Comparison of ENCODE assay signal across 10 cellular contexts in genomic region chr11:124643605-124644425, GRCh38. TPM values are rescaled to one million over a fixed set of nuclear protein-coding genes. Genes with fewer than 3 reads are reported as not detected.
DNase-seq lines count a peak whose midpoint lies in the region; ATAC-seq, FAIRE-seq and TF ChIP-seq lines count a peak whose summit lies in the region.
"Had no signal": no experiment of that assay in that cellular context is flagged by ENCODE, and none has a peak within 500 bp of the region (broad histone marks: within the 10 kb centered on the region; RNA-seq: fewer than 3 reads in every experiment).

No MANE protein-coding gene starts in this region.

- H4K20me1 ChIP-seq in endothelial cell of umbilical vein (replicated peaks; ENCODE audit: control insufficient read depth, extremely low read depth, insufficient read depth, low read length) = no peaks in the 10 kb centered on the region

- H3K4me1 ChIP-seq in endothelial cell of umbilical vein (ENCODE audit: control insufficient read depth, extremely low read depth, insufficient read depth, low read length) (peaks cover 18% of the 10 kb centered on the region), gastrocnemius medialis (no peaks in the 10 kb centered on the region), body of pancreas (peaks cover 7% of the 10 kb centered on the region)

- in situ Hi-C loops in gastrocnemius medialis (cut with MboI; ENCODE audit: low sequenced_read_pairs in 4 of 4) = no loop called here

- ATAC-seq in gastrocnemius medialis (peak; percentile 11 to 23), body of pancreas (no peak)

- H3K9me1 ChIP-seq in endothelial cell of umbilical vein (replicated peaks; ENCODE audit: control insufficient read depth, extremely low read depth, insufficient read depth, low read length) = no peaks in the 10 kb centered on the region

- TF ChIP-seq POLR2A in endothelial cell of umbilical vein (IDR thresholded peaks at IDR 0.05; ENCODE audit: low read depth, low read length) (no peak), gastrocnemius medialis (IDR thresholded peaks at IDR 0.05) (no peak), body of pancreas (IDR thresholded peaks at IDR 0.05) (no peak)

- H3K27ac Mint-ChIP-seq in activated CD4-positive, alpha-beta T cell treated with anti-CD3 and anti-CD28 coated beads, Interleukin-2, amount 10 ng/mL, durations not matched to agents 7 days and 5 days = no peak overlapping the region
- H3K27ac Mint-ChIP-seq: activated CD4-positive, alpha-beta memory T cell treated with anti-CD3 and anti-CD28 coated beads for 36 hours; stimulated activated naive CD8-positive, alpha-beta T cell treated with anti-CD3 and anti-CD28 coated beads, Interleukin-15, Interleukin-2, amounts not matched to agents 100 ng/mL and 50 ng/mL, for 24 hours had no signal

- no peak for TF ChIP-seq CTCF in endothelial cell of umbilical vein (IDR thresholded peaks at IDR 0.05; ENCODE audit: extremely low read depth in 1 of 2, insufficient read depth in 1 of 2, low read depth in 1 of 2, low read length in 2 of 2)
- TF ChIP-seq CTCF in gastrocnemius medialis (IDR thresholded peaks at IDR 0.05 in 4 of 5, conservative IDR thresholded peaks at IDR 0.05 in 1 of 5) = no peak
- TF ChIP-seq CTCF in body of pancreas (IDR thresholded peaks at IDR 0.05) = no peak

- H3K4me2 ChIP-seq in endothelial cell of umbilical vein (ENCODE audit: insufficient read depth, low read length) = peak overlapping the region; percentile 78

- peaks cover 4% of the 10 kb centered on the region for H3K36me3 Mint-ChIP-seq in activated CD4-positive, alpha-beta T cell treated with anti-CD3 and anti-CD28 coated beads, Interleukin-2, amount 10 ng/mL, durations not matched to agents 7 days and 5 days (ENCODE audit: low read depth)

- H3K9me3 ChIP-seq in endothelial cell of umbilical vein (replicated peaks; ENCODE audit: control insufficient read depth, insufficient read depth, low read length) (no peaks in the 10 kb centered on the region), gastrocnemius medialis (no peaks in the 10 kb centered on the region), body of pancreas (no peaks in the 10 kb centered on the region)

- POLR2A ChIA-PET in endothelial cell of umbilical vein (lab: Charles Lee) (interaction anchor here (0.6 to 1.1 kb wide), 3 partner anchors 234 to 702 kb away, joined by 3 to 4 read pairs (median 3); no protein-coding TSS in a partner anchor), HEK293T (lab: Yijun Ruan, JAX) (interaction anchor here (1.0 kb wide), 2 partner anchors 13 to 310 kb away, joined by 3 read pairs; partner anchors contain the start of gene CCDC15)
- POLR2A ChIA-PET in activated CD4-positive, alpha-beta T cell treated with anti-CD3 and anti-CD28 coated beads, Interleukin-2, amount 10 ng/mL, durations not matched to agents 7 days and 5 days (lab: Charles Lee) = no interaction called here

- H3K27me3 Mint-ChIP-seq in activated CD4-positive, alpha-beta T cell treated with anti-CD3 and anti-CD28 coated beads, Interleukin-2, amount 10 ng/mL, durations not matched to agents 7 days and 5 days = no peaks in the 10 kb centered on the region
- H3K27me3 Mint-ChIP-seq: activated CD4-positive, alpha-beta memory T cell treated with anti-CD3 and anti-CD28 coated beads for 36 hours; stimulated activated naive CD8-positive, alpha-beta T cell treated with anti-CD3 and anti-CD28 coated beads, Interleukin-15, Interleukin-2, amounts not matched to agents 100 ng/mL and 50 ng/mL, for 24 hours had no signal

- WGBS in body of pancreas, 2 donors = 22 to 27% methylated on average over 3 of the region's 3 CpGs

- dilution Hi-C loops in endothelial cell of umbilical vein (cut with MboI; ENCODE audit: extremely low pct_ligation_motif_present, low sequenced_read_pairs) = no loop called here

- peak overlapping the region; percentile 28 for H3K9ac ChIP-seq in endothelial cell of umbilical vein (replicated peaks; ENCODE audit: extremely low read depth, insufficient read depth, low read length)

- H3K4me1 Mint-ChIP-seq in activated CD4-positive, alpha-beta T cell treated with anti-CD3 and anti-CD28 coated beads, Interleukin-2, amount 10 ng/mL, durations not matched to agents 7 days and 5 days = no peaks in the 10 kb centered on the region

- no peak overlapping the region for H3K4me3 Mint-ChIP-seq in activated CD4-positive, alpha-beta T cell treated with anti-CD3 and anti-CD28 coated beads, Interleukin-2, amount 10 ng/mL, durations not matched to agents 7 days and 5 days
- H3K4me3 Mint-ChIP-seq: activated CD4-positive, alpha-beta memory T cell treated with anti-CD3 and anti-CD28 coated beads for 36 hours; stimulated activated naive CD8-positive, alpha-beta T cell treated with anti-CD3 and anti-CD28 coated beads, Interleukin-15, Interleukin-2, amounts not matched to agents 100 ng/mL and 50 ng/mL, for 24 hours had no signal

- no peak overlapping the region for H3K4me3 ChIP-seq in endothelial cell of umbilical vein (replicated peaks in 1 of 3; ENCODE audit: insufficient read depth in 1 of 3, low read depth in 1 of 3, low read length in 3 of 3)
- no peak overlapping the region for H3K4me3 ChIP-seq in gastrocnemius medialis
- no peak overlapping the region for H3K4me3 ChIP-seq in body of pancreas

- H3K36me3 ChIP-seq in endothelial cell of umbilical vein (ENCODE audit: control insufficient read depth in 2 of 2, extremely low read depth in 1 of 2, insufficient read depth in 2 of 2, low read length in 2 of 2) = no peaks in the 10 kb centered on the region
- H3K36me3 ChIP-seq in gastrocnemius medialis = peaks cover 0 to 12% of the 10 kb centered on the region in 2 donors
- H3K36me3 ChIP-seq in body of pancreas (replicated peaks in 1 of 2; ENCODE audit: insufficient read depth in 1 of 2, low read depth in 2 of 2) = no peaks in the 10 kb centered on the region

- H3K27me3 ChIP-seq in endothelial cell of umbilical vein (ENCODE audit: control insufficient read depth in 2 of 2, insufficient read depth in 2 of 2, low read length in 2 of 2) (no peaks in the 10 kb centered on the region), gastrocnemius medialis (no peaks in the 10 kb centered on the region), body of pancreas (no peaks in the 10 kb centered on the region)

- intact Hi-C loops in endothelial cell of umbilical vein (cut with micrococcal nuclease) (loop anchor here (1.0 to 2.0 kb wide), 6 partner anchors 25 to 229 kb away; no protein-coding TSS in a partner anchor), gastrocnemius medialis (cut with DNase I; ENCODE audit: low total_unique reads) (no loop called here), body of pancreas (cut with DNase I) (loop anchor here (10.0 kb wide), 1 partner anchor 761 kb away; no protein-coding TSS in a partner anchor)

- no TSS peak for BruUV-seq in endothelial cell of umbilical vein (replicated peaks; lab: Mats Ljungman, UMichigan)

- no peaks in the 10 kb centered on the region for H3K79me2 ChIP-seq in endothelial cell of umbilical vein (ENCODE audit: control insufficient read depth, insufficient read depth, low read length)

- H3K27ac ChIP-seq in endothelial cell of umbilical vein (ENCODE audit: insufficient read depth, low read depth, low read length) = peak overlapping the region; percentile 39
- no peak overlapping the region for H3K27ac ChIP-seq in gastrocnemius medialis
- no peak overlapping the region for H3K27ac ChIP-seq in body of pancreas

- peak overlapping the region; percentile 66 for H2AFZ ChIP-seq in endothelial cell of umbilical vein (ENCODE audit: low read depth, low read length)

- DNase-seq in GDM1 (lab: John Stamatoyannopoulos, UW) (peak; percentile 14), NCI-H226 (peak; percentile 90), endothelial cell of umbilical vein (ENCODE audit: low read depth, low spot score) (peak; percentile 85), gastrocnemius medialis (no peak), HEK293T (ENCODE audit: extremely low spot score) (no peak), NCI-H187 treated with DMSO at 0.1 percent for 48 hours (lab: John Stamatoyannopoulos, UW) (no peak), body of pancreas (no peak)
- DNase-seq in activated CD4-positive, alpha-beta T cell treated with anti-CD3 and anti-CD28 coated beads, Interleukin-2, amount 10 ng/mL, durations not matched to agents 7 days and 5 days = no peak

- CTCF ChIA-PET in endothelial cell of umbilical vein (lab: Charles Lee) (interaction anchor here (1.0 to 6.5 kb wide), 27 partner anchors 11 to 242 kb away, joined by 3 to 86 read pairs (median 7); partner anchors contain the start of genes ESAM, MSANTD2, NRGN and ROBO3), HEK293T (lab: Yijun Ruan, JAX) (interaction anchor here (0.6 to 1.9 kb wide), 7 partner anchors 11 to 222 kb away, joined by 3 to 7 read pairs (median 4); no protein-coding TSS in a partner anchor)
- CTCF ChIA-PET in activated CD4-positive, alpha-beta T cell treated with anti-CD3 and anti-CD28 coated beads, Interleukin-2, amount 10 ng/mL, durations not matched to agents 7 days and 5 days (lab: Charles Lee) = interaction anchor here (0.9 to 2.4 kb wide), 5 partner anchors 14 to 202 kb away, joined by 3 to 11 read pairs (median 3); no protein-coding TSS in a partner anchor

- no peaks in the 10 kb centered on the region for H3K9me3 Mint-ChIP-seq in activated CD4-positive, alpha-beta T cell treated with anti-CD3 and anti-CD28 coated beads, Interleukin-2, amount 10 ng/mL, durations not matched to agents 7 days and 5 days
- H3K9me3 Mint-ChIP-seq: activated CD4-positive, alpha-beta memory T cell treated with anti-CD3 and anti-CD28 coated beads for 36 hours; stimulated activated naive CD8-positive, alpha-beta T cell treated with anti-CD3 and anti-CD28 coated beads, Interleukin-15, Interleukin-2, amounts not matched to agents 100 ng/mL and 50 ng/mL, for 24 hours had no signal

- FAIRE-seq in endothelial cell of umbilical vein (lab: Jason Lieb, UNC) = peak; percentile 88

RNA-seq across cellular contexts. Expression of gene TBRG1, which starts 21.2 kb away (rescaled TPM):
- total RNA-seq in endothelial cell of umbilical vein = 29.6 and 34.4 TPM in 2 replicates
- 22.4 and 24.3 TPM in 2 replicates for polyA plus RNA-seq in endothelial cell of umbilical vein
- polyA plus RNA-seq in endothelial cell of umbilical vein (2011; cell fraction: cytosol; rRNA removed) = 17.4 and 20.9 TPM in 2 replicates
- 124 and 125 TPM in 2 replicates for polyA plus RNA-seq in endothelial cell of umbilical vein (2011; cell fraction: nucleus; rRNA removed)
- 29.5 and 29.7 TPM in 2 replicates for polyA plus RNA-seq in endothelial cell of umbilical vein (2012)
- 23.0 and 24.4 TPM in 2 replicates for polyA minus RNA-seq in endothelial cell of umbilical vein
- polyA minus RNA-seq in endothelial cell of umbilical vein (2011; cell fraction: cytosol; rRNA and poly(A)+ RNA removed) = 7.8 TPM
- 33.1 and 35.3 TPM in 2 replicates for polyA minus RNA-seq in endothelial cell of umbilical vein (2011; cell fraction: nucleus; rRNA and poly(A)+ RNA removed)
- 10 to 100 TPM; 20.8 to 42.3 (median 25.6) TPM for total RNA-seq in gastrocnemius medialis
- 10 to 100 TPM; 39.6 to 47.4 TPM for total RNA-seq in activated CD4-positive, alpha-beta T cell treated with anti-CD3 and anti-CD28 coated beads, Interleukin-2, amount 10 ng/mL, durations not matched to agents 7 days and 5 days
- total RNA-seq in body of pancreas = 10 to 100 TPM; 18.9 to 23.4 TPM

RNA-seq across cellular contexts. Expression of gene SIAE, which starts 29.7 kb away (rescaled TPM):
- 15.1 and 16.9 TPM in 2 replicates for total RNA-seq in endothelial cell of umbilical vein
- polyA plus RNA-seq in endothelial cell of umbilical vein = 22.1 and 23.9 TPM in 2 replicates
- 18.3 TPM in 2 replicates for polyA plus RNA-seq in endothelial cell of umbilical vein (2011; cell fraction: cytosol; rRNA removed)
- polyA plus RNA-seq in endothelial cell of umbilical vein (2011; cell fraction: nucleus; rRNA removed) = 17.3 and 19.9 TPM in 2 replicates
- polyA plus RNA-seq in endothelial cell of umbilical vein (2012) = 24.2 and 28.2 TPM in 2 replicates
- 24.5 and 25.2 TPM in 2 replicates for polyA minus RNA-seq in endothelial cell of umbilical vein
- polyA minus RNA-seq in endothelial cell of umbilical vein (2011; cell fraction: cytosol; rRNA and poly(A)+ RNA removed) = 3.2 TPM
- 7.5 and 8.1 TPM in 2 replicates for polyA minus RNA-seq in endothelial cell of umbilical vein (2011; cell fraction: nucleus; rRNA and poly(A)+ RNA removed)
- 10 to 100 TPM in 2 of 4 donors, 1 to 10 TPM in 2; 8.2 to 12.7 (median 10.1) TPM for total RNA-seq in gastrocnemius medialis
- 1 to 10 TPM; 6.5 to 7.5 TPM for total RNA-seq in activated CD4-positive, alpha-beta T cell treated with anti-CD3 and anti-CD28 coated beads, Interleukin-2, amount 10 ng/mL, durations not matched to agents 7 days and 5 days
- 10 to 100 TPM in 1 of 2 donors, 1 to 10 TPM in 1; 9.6 to 11.9 TPM for total RNA-seq in body of pancreas

RNA-seq across cellular contexts. Expression of gene SPA17, which starts 29.9 kb away (rescaled TPM):
- total RNA-seq in endothelial cell of umbilical vein = 4.7 and 6.1 TPM in 2 replicates
- 2.8 and 3.9 TPM in 2 replicates for polyA plus RNA-seq in endothelial cell of umbilical vein
- 7.7 and 8.6 TPM in 2 replicates for polyA plus RNA-seq in endothelial cell of umbilical vein (2011; cell fraction: cytosol; rRNA removed)
- 3.3 and 5.8 TPM in 2 replicates for polyA plus RNA-seq in endothelial cell of umbilical vein (2011; cell fraction: nucleus; rRNA removed)
- 9.8 and 15.4 TPM in 2 replicates for polyA plus RNA-seq in endothelial cell of umbilical vein (2012)
- polyA minus RNA-seq in endothelial cell of umbilical vein = 5.3 and 6.7 TPM in 2 replicates
- polyA minus RNA-seq in endothelial cell of umbilical vein (2011; cell fraction: cytosol; rRNA and poly(A)+ RNA removed) = 1.8 TPM
- polyA minus RNA-seq in endothelial cell of umbilical vein (2011; cell fraction: nucleus; rRNA and poly(A)+ RNA removed) = 3.1 and 3.5 TPM in 2 replicates
- total RNA-seq in gastrocnemius medialis = 1 to 10 TPM in 1 of 4 donors, under 1 TPM in 2, not detected in 1; 0.38 to 2.0 (median 0.44) TPM
- 1 to 10 TPM; 1.1 to 1.8 TPM for total RNA-seq in activated CD4-positive, alpha-beta T cell treated with anti-CD3 and anti-CD28 coated beads, Interleukin-2, amount 10 ng/mL, durations not matched to agents 7 days and 5 days
- total RNA-seq in body of pancreas = 1 to 10 TPM; 1.3 to 2.6 TPM

RNA-seq across cellular contexts. Expression of gene PANX3, which starts 32.6 kb away (rescaled TPM):
- not detected in 2 replicates for total RNA-seq in endothelial cell of umbilical vein
- polyA plus RNA-seq in endothelial cell of umbilical vein = not detected in 2 replicates
- not detected in 2 replicates for polyA plus RNA-seq in endothelial cell of umbilical vein (2011; cell fraction: cytosol; rRNA removed)
- not detected in 2 replicates for polyA plus RNA-seq in endothelial cell of umbilical vein (2011; cell fraction: nucleus; rRNA removed)
- not detected in 2 replicates for polyA plus RNA-seq in endothelial cell of umbilical vein (2012)
- polyA minus RNA-seq in endothelial cell of umbilical vein = not detected in 2 replicates
- not detected for polyA minus RNA-seq in endothelial cell of umbilical vein (2011; cell fraction: cytosol; rRNA and poly(A)+ RNA removed)
- polyA minus RNA-seq in endothelial cell of umbilical vein (2011; cell fraction: nucleus; rRNA and poly(A)+ RNA removed) = not detected in 2 replicates
- total RNA-seq in gastrocnemius medialis = not detected
- total RNA-seq in activated CD4-positive, alpha-beta T cell treated with anti-CD3 and anti-CD28 coated beads, Interleukin-2, amount 10 ng/mL, durations not matched to agents 7 days and 5 days = not detected
- total RNA-seq in body of pancreas = not detected
- total RNA-seq: activated CD4-positive, alpha-beta memory T cell treated with anti-CD3 and anti-CD28 coated beads for 36 hours had no signal

Comparison
In these comparisons a context has a peak if more than half of its experiments do, and no peak if none do; other contexts are left out.
1. DNase-seq: peak in GDM1 (single experiment), NCI-H226 (single experiment) and endothelial cell of umbilical vein (single experiment); none in gastrocnemius medialis (0 of 2), HEK293T (single experiment), activated CD4-positive, alpha-beta T cell treated with anti-CD3 and anti-CD28 coated beads, Interleukin-2, amount 10 ng/mL, durations not matched to agents 7 days and 5 days (single experiment), NCI-H187 treated with DMSO at 0.1 percent for 48 hours (single experiment) and body of pancreas (0 of 4).